In the genomic region with DNA sequence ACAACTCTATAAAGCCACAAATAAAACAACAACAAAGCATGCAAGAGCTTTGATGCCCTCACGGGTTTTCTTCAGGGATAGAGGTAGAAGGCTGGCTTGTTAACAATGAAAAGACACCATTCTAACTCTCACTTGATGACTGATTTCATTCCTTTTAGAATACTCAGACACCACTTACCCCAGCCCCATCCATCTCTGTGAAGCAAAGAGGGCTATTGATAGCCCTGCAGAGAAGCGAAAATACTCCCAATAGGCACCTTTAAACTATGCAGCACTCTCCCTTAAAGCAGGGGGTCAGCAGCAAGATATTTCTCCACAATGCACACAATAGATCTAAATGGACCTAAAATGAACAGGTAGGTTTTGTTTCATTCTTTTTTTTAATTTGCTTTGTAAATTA, we compare ENCODE assay signal across 24 cellular contexts. TPM values are rescaled to one million over a fixed set of nuclear protein-coding genes. Genes with fewer than 3 reads are reported as not detected.
"Had no signal": no experiment of that assay in that cellular context is flagged by ENCODE, and none has a peak within 500 bp of the region (broad histone marks: within the 10 kb centered on the region; RNA-seq: fewer than 3 reads in every experiment).

No MANE protein-coding gene starts in this region.

- H3K9me3 ChIP-seq: ascending aorta had no signal

- H3K4me1 ChIP-seq: ascending aorta had no signal

- H3K36me3 ChIP-seq: ascending aorta had no signal

- DNase-seq: activated B cell treated with CpG ODN at 0.5 μM for 24 hours; activated CD4-positive, alpha-beta T cell treated with anti-CD3 and anti-CD28 coated beads for 1 hour; activated CD4-positive, alpha-beta T cell treated with anti-CD3 and anti-CD28 coated beads, Interleukin-2, amount 10 ng/mL, durations not matched to agents 24 days and 14 days; activated CD4-positive, alpha-beta T cell treated with anti-CD3 and anti-CD28 coated beads, Interleukin-2, amount 50 U/mL, for 48 hours; activated CD8-positive, alpha-beta memory T cell treated with anti-CD3 and anti-CD28 coated beads, Interleukin-2, amount 10 ng/mL, durations not matched to agents 7 days and 5 days; activated effector memory CD4-positive, alpha-beta T cell treated with anti-CD3 and anti-CD28 coated beads, Interleukin-2, amount 50 U/mL, for 16 hours; activated naive CD4-positive, alpha-beta T cell treated with Interleukin-2 at 50 U/mL for 16 hours; activated naive CD8-positive, alpha-beta T cell treated with anti-CD3 and anti-CD28 coated beads, Interleukin-2, amount 50 U/mL, for 24 hours; activated T-cell treated with anti-CD3 and anti-CD28 coated beads, Interleukin-2, amount 50 U/mL, for 24 hours; amniotic stem cell; Karpas-422; MM.1S; NCI-H1105 treated with DMSO at 0.1 percent for 48 hours; NCI-H146; NCI-H187 treated with DMSO at 0.1 percent for 48 hours; NCI-H2081 treated with DMSO at 0.1 percent for 48 hours; NCI-H2171 treated with DMSO at 0.1 percent for 48 hours; NCI-H226; NCI-H774; SHP77 treated with DMSO at 0.1 percent for 48 hours had no signal

- H3K4me3 ChIP-seq: ascending aorta, K562 had no signal

- H3K27me3 ChIP-seq: ascending aorta had no signal

- ATAC-seq: activated CD8-positive, alpha-beta memory T cell treated with anti-CD3 and anti-CD28 coated beads, Interleukin-2, amount 10 ng/mL, durations not matched to agents 7 days and 5 days; activated naive CD4-positive, alpha-beta T cell treated with anti-CD3 and anti-CD28 coated beads, Interleukin-2, amount 50 U/mL, for 72 hours; activated naive CD8-positive, alpha-beta T cell treated with anti-CD3 and anti-CD28 coated beads, Interleukin-2, amount 50 U/mL, for 24 hours had no signal

- H3K27ac ChIP-seq: ascending aorta had no signal

RNA-seq across cellular contexts. Expression of a gene that starts 35.1 kb away (rescaled TPM):
- total RNA-seq: activated B cell treated with CpG ODN at 0.5 μM for 24 hours; activated CD4-positive, alpha-beta T cell treated with anti-CD3 and anti-CD28 coated beads, Interleukin-2, amount 10 ng/mL, durations not matched to agents 24 days and 14 days; activated CD8-positive, alpha-beta memory T cell treated with anti-CD3 and anti-CD28 coated beads, Interleukin-2, amount 10 ng/mL, durations not matched to agents 7 days and 5 days; activated naive CD4-positive, alpha-beta T cell treated with anti-CD3 and anti-CD28 coated beads, Interleukin-2, amount 50 U/mL, for 72 hours; K562; SK-MEL-5 had no signal
